Comparison of ENCODE assay signal across 2 cellular contexts in the genomic region with DNA sequence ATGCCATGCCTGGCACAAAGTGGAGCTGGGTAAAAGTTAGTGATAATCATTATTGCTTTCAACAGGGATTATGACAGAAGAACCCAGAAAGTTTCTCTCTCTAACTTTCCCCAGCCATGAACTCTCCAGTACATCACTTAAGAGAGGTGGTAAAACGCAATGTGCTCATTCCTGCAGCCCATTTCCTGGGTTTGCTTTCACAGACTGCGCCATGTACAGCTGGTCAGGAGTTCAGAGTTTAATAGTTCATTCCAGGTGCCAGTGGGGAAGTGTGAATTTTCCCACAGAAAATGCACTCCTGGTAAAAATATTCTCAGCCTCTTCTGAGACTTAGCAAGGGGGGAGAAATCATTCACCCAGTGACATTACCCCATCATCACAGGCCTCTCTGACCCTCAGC.
A peak's percentile ranks its signal among the peaks of the same experiment; 100 is the strongest.
TF ChIP-seq lines count a peak whose summit lies in the region.

No MANE protein-coding gene starts in this region.

TF ChIP-seq in liver, 16 proteins besides CTCF, POLR2A, EP300 and RAD21 (continued from another document):
- TF ChIP-seq HNF4A (conservative IDR thresholded peaks at IDR 0.05) (peak; percentile 65 to 69), RXRA (IDR thresholded peaks at IDR 0.05) (peak; percentile 75 to 92)

TF ChIP-seq in HepG2, 621 proteins besides CTCF, POLR2A, EP300 and RAD21:
- TF ChIP-seq, protein P1, sequence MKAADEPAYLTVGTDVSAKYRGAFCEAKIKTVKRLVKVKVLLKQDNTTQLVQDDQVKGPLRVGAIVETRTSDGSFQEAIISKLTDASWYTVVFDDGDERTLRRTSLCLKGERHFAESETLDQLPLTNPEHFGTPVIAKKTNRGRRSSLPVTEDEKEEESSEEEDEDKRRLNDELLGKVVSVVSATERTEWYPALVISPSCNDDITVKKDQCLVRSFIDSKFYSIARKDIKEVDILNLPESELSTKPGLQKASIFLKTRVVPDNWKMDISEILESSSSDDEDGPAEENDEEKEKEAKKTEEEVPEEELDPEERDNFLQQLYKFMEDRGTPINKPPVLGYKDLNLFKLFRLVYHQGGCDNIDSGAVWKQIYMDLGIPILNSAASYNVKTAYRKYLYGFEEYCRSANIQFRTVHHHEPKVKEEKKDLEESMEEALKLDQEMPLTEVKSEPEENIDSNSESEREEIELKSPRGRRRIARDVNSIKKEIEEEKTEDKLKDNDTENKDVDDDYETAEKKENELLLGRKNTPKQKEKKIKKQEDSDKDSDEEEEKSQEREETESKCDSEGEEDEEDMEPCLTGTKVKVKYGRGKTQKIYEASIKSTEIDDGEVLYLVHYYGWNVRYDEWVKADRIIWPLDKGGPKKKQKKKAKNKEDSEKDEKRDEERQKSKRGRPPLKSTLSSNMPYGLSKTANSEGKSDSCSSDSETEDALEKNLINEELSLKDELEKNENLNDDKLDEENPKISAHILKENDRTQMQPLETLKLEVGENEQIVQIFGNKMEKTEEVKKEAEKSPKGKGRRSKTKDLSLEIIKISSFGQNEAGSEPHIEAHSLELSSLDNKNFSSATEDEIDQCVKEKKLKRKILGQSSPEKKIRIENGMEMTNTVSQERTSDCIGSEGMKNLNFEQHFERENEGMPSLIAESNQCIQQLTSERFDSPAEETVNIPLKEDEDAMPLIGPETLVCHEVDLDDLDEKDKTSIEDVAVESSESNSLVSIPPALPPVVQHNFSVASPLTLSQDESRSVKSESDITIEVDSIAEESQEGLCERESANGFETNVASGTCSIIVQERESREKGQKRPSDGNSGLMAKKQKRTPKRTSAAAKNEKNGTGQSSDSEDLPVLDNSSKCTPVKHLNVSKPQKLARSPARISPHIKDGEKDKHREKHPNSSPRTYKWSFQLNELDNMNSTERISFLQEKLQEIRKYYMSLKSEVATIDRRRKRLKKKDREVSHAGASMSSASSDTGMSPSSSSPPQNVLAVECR (CRISPR knock-in tag; IDR thresholded peaks at IDR 0.05; ENCODE audit: borderline replicate concordance): no peak
- TF ChIP-seq DNMT3B (CRISPR knock-in tag; conservative IDR thresholded peaks at IDR 0.05): no peak
- no peak for TF ChIP-seq NFRKB (IDR thresholded peaks at IDR 0.05)
- no peak for TF ChIP-seq ZNF674 (CRISPR knock-in tag; IDR thresholded peaks at IDR 0.05; ENCODE audit: low read depth)
- TF ChIP-seq ZNF781 (CRISPR knock-in tag; IDR thresholded peaks at IDR 0.05; ENCODE audit: borderline replicate concordance, not compliant biosample characterization): no peak
- TF ChIP-seq POLR2G (IDR thresholded peaks at IDR 0.05; ENCODE audit: low read depth, low read length): no peak
- no peak for TF ChIP-seq ZMYM3 (CRISPR knock-in tag; IDR thresholded peaks at IDR 0.05)
- TF ChIP-seq EHMT2 (IDR thresholded peaks at IDR 0.05; ENCODE audit: borderline replicate concordance, low read depth, low read length): no peak
- no peak for TF ChIP-seq SALL1 (CRISPR knock-in tag; IDR thresholded peaks at IDR 0.05)
- no peak for TF ChIP-seq FOXO1 (CRISPR knock-in tag; IDR thresholded peaks at IDR 0.05)
- TF ChIP-seq ZNF276 (CRISPR knock-in tag; IDR thresholded peaks at IDR 0.05; ENCODE audit: low read depth): no peak
- TF ChIP-seq, protein P2, sequence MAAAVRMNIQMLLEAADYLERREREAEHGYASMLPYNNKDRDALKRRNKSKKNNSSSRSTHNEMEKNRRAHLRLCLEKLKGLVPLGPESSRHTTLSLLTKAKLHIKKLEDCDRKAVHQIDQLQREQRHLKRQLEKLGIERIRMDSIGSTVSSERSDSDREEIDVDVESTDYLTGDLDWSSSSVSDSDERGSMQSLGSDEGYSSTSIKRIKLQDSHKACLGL (CRISPR knock-in tag; IDR thresholded peaks at IDR 0.05): no peak
- TF ChIP-seq CBX1 (IDR thresholded peaks at IDR 0.05; ENCODE audit: low read depth): no peak
- no peak for TF ChIP-seq HMGA1 (CRISPR knock-in tag; conservative IDR thresholded peaks at IDR 0.05)
- TF ChIP-seq IRF2 (CRISPR knock-in tag; IDR thresholded peaks at IDR 0.05): no peak
- no peak for TF ChIP-seq SAFB2 (CRISPR knock-in tag; IDR thresholded peaks at IDR 0.05; ENCODE audit: borderline replicate concordance, low read depth)
